Comparison of ENCODE assay signal across 9 cellular contexts in the genomic region with DNA sequence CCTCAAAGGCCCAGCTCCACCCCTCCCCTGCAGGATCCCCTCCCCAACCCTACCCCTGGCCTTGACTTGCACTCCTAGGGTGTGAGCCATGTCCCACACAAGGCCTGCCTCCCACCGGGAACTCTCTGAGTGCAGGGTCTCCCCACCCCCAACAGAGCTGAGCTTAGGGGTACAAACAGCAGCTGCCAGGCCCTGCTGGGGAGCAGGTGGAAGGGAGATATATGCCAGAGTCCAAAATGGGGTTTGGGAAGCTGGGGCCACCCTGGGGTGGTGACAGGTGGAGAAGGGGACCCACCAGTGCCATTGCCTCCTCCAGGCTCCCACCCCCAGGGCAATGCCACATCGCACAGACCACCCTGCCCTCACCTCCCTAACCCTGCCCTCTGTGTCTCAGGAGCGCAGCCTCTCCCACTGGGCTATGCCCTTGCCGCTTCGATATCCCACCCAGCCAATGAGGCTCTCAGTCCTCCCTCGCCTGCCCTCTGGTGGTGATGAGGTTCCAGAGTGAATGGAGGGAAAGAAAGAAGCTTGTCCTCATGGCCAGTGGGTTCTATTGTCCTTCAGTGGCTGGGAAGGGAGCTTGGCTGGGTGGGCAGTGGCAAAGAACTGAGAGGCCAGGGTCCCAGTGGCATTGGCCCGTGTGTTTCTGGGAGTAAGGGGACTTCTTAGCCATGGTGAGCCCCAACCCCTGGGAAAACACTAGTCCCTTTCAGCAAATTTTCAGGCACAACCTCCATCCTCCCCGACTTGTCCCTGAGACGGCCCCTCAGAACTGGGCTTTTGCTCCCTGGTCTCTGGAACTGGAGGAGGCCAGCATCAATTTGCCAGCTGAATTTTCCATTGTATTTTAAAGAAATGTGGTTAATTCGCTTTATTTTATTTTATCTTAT. TPM values are rescaled to one million over a fixed set of nuclear protein-coding genes. Genes with fewer than 3 reads are reported as not detected.
DNase-seq lines count a peak whose midpoint lies in the region; ATAC-seq and TF ChIP-seq lines count a peak whose summit lies in the region.
"Had no signal": no experiment of that assay in that cellular context is flagged by ENCODE, and none has a peak within 500 bp of the region (broad histone marks: within the 10 kb centered on the region; RNA-seq: fewer than 3 reads in every experiment).

No MANE protein-coding gene starts in this region.

- no peaks in the 10 kb centered on the region for H3K9me3 Mint-ChIP-seq in natural killer cell treated with Interleukin-12 subunit alpha and Interleukin-12 subunit beta and Interleukin-15 and Interleukin-18, amount 100 ng/mL, for 72 hours
- H3K9me3 Mint-ChIP-seq: dendritic cell treated with granulocyte-macrophage colony-stimulating factor and Interleukin-4, amounts not matched to agents 40 ng/mL and 50 ng/mL, for 4 days had no signal

- ATAC-seq in psoas muscle: no peak
- no peak for ATAC-seq in HG03354 (IDR thresholded peaks at IDR 0.05; ENCODE audit: poor library complexity, severe bottlenecking, unreplicated experiment)
- ATAC-seq in natural killer cell treated with Interleukin-12 subunit alpha and Interleukin-12 subunit beta and Interleukin-15 and Interleukin-18, amount 100 ng/mL, for 72 hours: no peak

- peaks cover 3 to 7% of the 10 kb centered on the region in 2 donors for H3K4me1 Mint-ChIP-seq in natural killer cell treated with Interleukin-12 subunit alpha and Interleukin-12 subunit beta and Interleukin-15 and Interleukin-18, amount 100 ng/mL, for 72 hours (ENCODE audit: low read depth in 2 of 2)

- intact Hi-C loops in psoas muscle (cut with DNase I): loop anchor here (5.0 to 10.0 kb wide), 4 partner anchors 193 to 348 kb away; no protein-coding TSS in a partner anchor

- H3K36me3 ChIP-seq in psoas muscle (ENCODE audit: insufficient read depth in 1 of 2, low read depth in 1 of 2): no peaks in the 10 kb centered on the region

- H3K27me3 Mint-ChIP-seq in natural killer cell treated with Interleukin-12 subunit alpha and Interleukin-12 subunit beta and Interleukin-15 and Interleukin-18, amount 100 ng/mL, for 72 hours: peaks cover 0 to 4% of the 10 kb centered on the region in 2 donors

- H3K36me3 Mint-ChIP-seq in natural killer cell treated with Interleukin-12 subunit alpha and Interleukin-12 subunit beta and Interleukin-15 and Interleukin-18, amount 100 ng/mL, for 72 hours: no peaks in the 10 kb centered on the region

- H3K27me3 ChIP-seq in psoas muscle (ENCODE audit: insufficient read depth in 3 of 3, low read length in 2 of 3): no peaks in the 10 kb centered on the region

- H3K4me3 ChIP-seq in fibroblast of the aortic adventitia (ENCODE audit: low read depth, low read length) (no peak overlapping the region), psoas muscle (no peak overlapping the region)

- no peaks in the 10 kb centered on the region for H3K9me3 ChIP-seq in psoas muscle

- H3K27ac Mint-ChIP-seq in natural killer cell treated with Interleukin-12 subunit alpha and Interleukin-12 subunit beta and Interleukin-15 and Interleukin-18, amount 100 ng/mL, for 72 hours: no peak overlapping the region

- H3K4me3 Mint-ChIP-seq in natural killer cell treated with Interleukin-12 subunit alpha and Interleukin-12 subunit beta and Interleukin-15 and Interleukin-18, amount 100 ng/mL, for 72 hours: no peak overlapping the region
- H3K4me3 Mint-ChIP-seq: dendritic cell treated with granulocyte-macrophage colony-stimulating factor and Interleukin-4, amounts not matched to agents 40 ng/mL and 50 ng/mL, for 4 days had no signal

- peak; percentile 78 for TF ChIP-seq CTCF in fibroblast of the aortic adventitia (IDR thresholded peaks at IDR 0.05; ENCODE audit: insufficient read depth, low read length)
- TF ChIP-seq CTCF in psoas muscle (IDR thresholded peaks at IDR 0.05): peak; percentile 43

- 68 to 75% (median 71%) methylated on average over 10 of the region's 10 CpGs for WGBS in psoas muscle, 3 donors

- peak; percentile 7 for DNase-seq in activated T-cell treated with anti-CD3 and anti-CD28 coated beads for 24 hours (ENCODE audit: low read depth)
- no peak for DNase-seq in activated T-cell treated with anti-CD3 and anti-CD28 coated beads for 4 hours
- peak; percentile 16 to 54 for DNase-seq in NCI-H1930 (lab: John Stamatoyannopoulos, UW)
- peak; percentile 53 to 56 for DNase-seq in activated CD4-positive, alpha-beta T cell treated with anti-CD3 and anti-CD28 coated beads, Interleukin-2, amount 50 U/mL, for 48 hours
- DNase-seq in fibroblast of the aortic adventitia (ENCODE audit: low read depth): peak; percentile 61
- DNase-seq in psoas muscle: peak; percentile 72 to 77
- DNase-seq in natural killer cell treated with Interleukin-12 subunit alpha and Interleukin-12 subunit beta and Interleukin-15 and Interleukin-18, amount 100 ng/mL, for 72 hours (ENCODE audit: low spot score): no peak

- H3K27ac ChIP-seq in psoas muscle: no peak overlapping the region

- H3K4me1 ChIP-seq in psoas muscle: peaks cover 7% of the 10 kb centered on the region

RNA-seq across cellular contexts. Expression of a gene that starts 46.8 kb away (rescaled TPM):
- total RNA-seq in fibroblast of the aortic adventitia (ENCODE audit: low replicate concordance): 0.33 and 0.90 TPM in 2 replicates
- 1 to 10 TPM in 2 of 4 donors, under 1 TPM in 2; 0.61 to 5.0 (median 2.2) TPM for total RNA-seq in psoas muscle
- under 1 TPM; 0.14 to 0.24 (median 0.18) TPM for polyA plus RNA-seq in psoas muscle
- total RNA-seq in natural killer cell treated with Interleukin-12 subunit alpha and Interleukin-12 subunit beta and Interleukin-15 and Interleukin-18, amount 100 ng/mL, for 72 hours: 1 to 10 TPM in 1 of 2 donors, not detected in 1; 1.0 TPM

Comparison
In these comparisons a context has a peak if more than half of its experiments do, and no peak if none do; other contexts are left out.
1. DNase-seq: peak in activated T-cell treated with anti-CD3 and anti-CD28 coated beads for 24 hours (single experiment), NCI-H1930 (2 of 2), activated CD4-positive, alpha-beta T cell treated with anti-CD3 and anti-CD28 coated beads, Interleukin-2, amount 50 U/mL, for 48 hours (2 of 2), fibroblast of the aortic adventitia (single experiment) and psoas muscle (2 of 2); none in activated T-cell treated with anti-CD3 and anti-CD28 coated beads for 4 hours (single experiment) and natural killer cell treated with Interleukin-12 subunit alpha and Interleukin-12 subunit beta and Interleukin-15 and Interleukin-18, amount 100 ng/mL, for 72 hours (single experiment).